In the genomic region with DNA sequence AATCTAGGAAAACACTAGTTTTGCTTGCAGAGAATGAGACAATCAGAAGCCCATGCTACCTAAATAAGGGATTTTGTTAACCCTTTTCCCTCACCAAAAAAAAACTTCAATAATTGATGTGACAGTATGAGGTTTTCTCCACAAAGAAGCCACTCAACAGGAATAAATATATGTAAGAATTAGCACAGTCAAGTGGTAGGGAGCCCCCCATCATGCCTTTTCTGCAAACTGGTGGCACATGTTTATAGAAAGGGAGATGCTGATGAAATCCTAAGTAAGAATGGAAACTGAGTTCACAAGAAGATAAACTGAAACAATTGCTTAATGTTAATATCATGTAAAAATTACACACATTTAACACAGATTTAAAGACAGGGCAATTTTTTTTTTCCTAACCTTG, we compare ENCODE assay signal across 1 cellular context.
A peak's percentile ranks its signal among the peaks of the same experiment; 100 is the strongest.
TF ChIP-seq lines count a peak whose summit lies in the region.

No MANE protein-coding gene starts in this region.

TF ChIP-seq in K562, 482 proteins besides CTCF, POLR2A, EP300 and RAD21 (continued from another document):
- TF ChIP-seq ATF3 (IDR thresholded peaks at IDR 0.05) = peak; percentile 26; the same call in 1 of the 2 replicates
- no peak for TF ChIP-seq ATF3 (CRISPR knock-in tag; conservative IDR thresholded peaks at IDR 0.05)
- TF ChIP-seq ZNF175 (CRISPR knock-in tag; IDR thresholded peaks at IDR 0.05; ENCODE audit: low read depth) = peak; percentile 74; the same call in 1 of the 2 replicates
- peak; percentile 16; the same call in 1 of the 2 replicates for TF ChIP-seq CEBPG (CRISPR knock-in tag; IDR thresholded peaks at IDR 0.05)
- TF ChIP-seq CEBPG (tag; conservative IDR thresholded peaks at IDR 0.05 in 1 of 2, IDR thresholded peaks at IDR 0.05 in 1 of 2) = peak in 1 of 2 experiments; percentile 79; a peak in 2 of 4 replicates
- no peak for TF ChIP-seq YY1 (IDR thresholded peaks at IDR 0.05; ENCODE audit: borderline replicate concordance in 1 of 3, control insufficient read depth in 1 of 3, extremely low read depth in 1 of 3, insufficient read depth in 3 of 3, insufficient read length in 1 of 3, insufficient replicate concordance in 2 of 3, low read depth in 1 of 3, low read length in 2 of 3)
- 0 out of 2 replicates have a peak, but pooled peaks have one; percentile 48 for TF ChIP-seq PTRF (tag; IDR thresholded peaks at IDR 0.05)
- TF ChIP-seq NCOA1 (IDR thresholded peaks at IDR 0.05; ENCODE audit: low read depth) = no peak
